In genomic region chr1:35533596-35533995, GRCh38 we compare ENCODE assay signal across 19 cellular contexts. TPM values are rescaled to one million over a fixed set of nuclear protein-coding genes. Genes with fewer than 3 reads are reported as not detected.
DNase-seq lines count a peak whose midpoint lies in the region; ATAC-seq, FAIRE-seq and TF ChIP-seq lines count a peak whose summit lies in the region.
"Had no signal": no experiment of that assay in that cellular context is flagged by ENCODE, and none has a peak within 500 bp of the region (broad histone marks: within the 10 kb centered on the region; RNA-seq: fewer than 3 reads in every experiment).

No MANE protein-coding gene starts in this region.

- peaks cover 61% of the 10 kb centered on the region for H3K36me3 Mint-ChIP-seq in activated CD8-positive, alpha-beta memory T cell treated with anti-CD3 and anti-CD28 coated beads, Interleukin-2, amount 10 ng/mL, durations not matched to agents 7 days and 5 days
- H3K36me3 Mint-ChIP-seq in H9 (ENCODE audit: insufficient read depth in 1 of 3, low read depth in 3 of 3): peaks cover 25 to 32% (median 29%) of the 10 kb centered on the region in 3 experiments
- peaks cover 30% of the 10 kb centered on the region for H3K36me3 Mint-ChIP-seq in astrocyte (ENCODE audit: low read depth, unreplicated experiment)

- H3K23me2 ChIP-seq in H9 (ENCODE audit: insufficient read length, low read depth, low read length, poor library complexity, severe bottlenecking): no peaks in the 10 kb centered on the region

- no peak overlapping the region for H4K8ac ChIP-seq in H9 (replicated peaks; ENCODE audit: insufficient read length, low read depth, low read length)

- DNase-seq in activated CD8-positive, alpha-beta memory T cell treated with anti-CD3 and anti-CD28 coated beads, Interleukin-2, amount 10 ng/mL, durations not matched to agents 7 days and 5 days: no peak
- no peak for DNase-seq in activated CD8-positive, alpha-beta memory T cell treated with anti-CD3 and anti-CD28 coated beads, Interleukin-2, amount 50 U/mL, for 4 hours
- no peak for DNase-seq in H9
- no peak for DNase-seq in astrocyte (ENCODE audit: low read depth)
- DNase-seq in cerebellar cortex (ENCODE audit: low spot score): no peak
- DNase-seq in esophagus squamous epithelium (lab: John Stamatoyannopoulos, UW): no peak
- DNase-seq in inferior parietal cortex (ENCODE audit: extremely low spot score): no peak
- DNase-seq: ACHN; CD4-positive, alpha-beta T cell; KG1; NCI-H1048; NCI-H187; NCI-H345; NCI-H774 had no signal

- H2BK12ac ChIP-seq in H9 (ENCODE audit: insufficient read length, low read depth, low read length): no peak overlapping the region

- no peak overlapping the region for H3K23ac ChIP-seq in H9 (ENCODE audit: insufficient read length, low read depth, low read length)

- no peak overlapping the region for H3K4me3 ChIP-seq in astrocyte (ENCODE audit: insufficient read depth, low read depth, low read length)
- no peak overlapping the region for H3K4me3 ChIP-seq in gastroesophageal sphincter
- H3K4me3 ChIP-seq in esophagus squamous epithelium: no peak overlapping the region
- H3K4me3 ChIP-seq: SK-N-MC had no signal

- H3K79me2 ChIP-seq in H9 (ENCODE audit: insufficient read depth, low read length) (peaks cover 2% of the 10 kb centered on the region; the same call in 1 of the 2 replicates), astrocyte (ENCODE audit: insufficient read depth, low read length) (peaks cover 24% of the 10 kb centered on the region)

- H3K18ac ChIP-seq in H9 (ENCODE audit: insufficient read length, low read depth, low read length): no peak overlapping the region

- no peaks in the 10 kb centered on the region for H3K27me3 ChIP-seq in H9 (ENCODE audit: insufficient read depth, low read length)
- no peaks in the 10 kb centered on the region for H3K27me3 ChIP-seq in astrocyte (ENCODE audit: insufficient read depth, low read length)
- H3K27me3 ChIP-seq in gastroesophageal sphincter: no peaks in the 10 kb centered on the region
- H3K27me3 ChIP-seq in esophagus squamous epithelium: no peaks in the 10 kb centered on the region

- no peak overlapping the region for H3T11ph ChIP-seq in H9 (ENCODE audit: low read length)

- no peak overlapping the region for H4K5ac ChIP-seq in H9 (ENCODE audit: insufficient read length, low read depth, low read length)

- peaks cover 6% of the 10 kb centered on the region for H3K79me1 ChIP-seq in H9 (ENCODE audit: insufficient read depth, low read depth, low read length, poor library complexity, severe bottlenecking)

- H3K27ac ChIP-seq in H9 (ENCODE audit: insufficient read length, low read depth, low read length): no peak overlapping the region
- no peak overlapping the region for H3K27ac ChIP-seq in astrocyte (ENCODE audit: low read depth, low read length)
- H3K27ac ChIP-seq in gastroesophageal sphincter: peak overlapping the region in 3 of 4 donors; percentile 4 to 43 (median 42)
- H3K27ac ChIP-seq in esophagus squamous epithelium: no peak overlapping the region
- H3K27ac ChIP-seq: HL-60, SK-N-MC had no signal

- no peaks in the 10 kb centered on the region for H4K20me1 ChIP-seq in H9 (ENCODE audit: control insufficient read depth, insufficient read depth, insufficient read length)
- H4K20me1 ChIP-seq in astrocyte (ENCODE audit: insufficient read depth, low read length): peaks cover 28% of the 10 kb centered on the region

- FAIRE-seq in astrocyte (lab: Jason Lieb, UNC): peak; percentile 37

- peaks cover 23% of the 10 kb centered on the region for H3K4me1 Mint-ChIP-seq in activated CD8-positive, alpha-beta memory T cell treated with anti-CD3 and anti-CD28 coated beads, Interleukin-2, amount 10 ng/mL, durations not matched to agents 7 days and 5 days
- H3K4me1 Mint-ChIP-seq in H9: peaks cover 32 to 40% of the 10 kb centered on the region in 2 experiments
- H3K4me1 Mint-ChIP-seq in astrocyte (ENCODE audit: low read depth, unreplicated experiment): peaks cover 12% of the 10 kb centered on the region

- H2AK5ac ChIP-seq in H9 (ENCODE audit: insufficient read length, low read length): no peak overlapping the region

- ATAC-seq in activated CD8-positive, alpha-beta memory T cell treated with anti-CD3 and anti-CD28 coated beads, Interleukin-2, amount 10 ng/mL, durations not matched to agents 7 days and 5 days: no peak
- ATAC-seq in gastroesophageal sphincter: no peak

- H3K4me1 ChIP-seq in H9 (ENCODE audit: insufficient read depth, low read length) (peaks cover 9% of the 10 kb centered on the region), astrocyte (ENCODE audit: insufficient read depth, low read length) (peaks cover 6% of the 10 kb centered on the region), gastroesophageal sphincter (peaks cover 16 to 49% (median 19%) of the 10 kb centered on the region in 3 donors), esophagus squamous epithelium (peaks cover 0 to 22% (median 12%) of the 10 kb centered on the region in 3 donors)

- intact Hi-C loops in esophagus squamous epithelium (cut with DNase I): no loop called here

- H3K36me3 ChIP-seq in astrocyte (ENCODE audit: insufficient read depth, low read length) (peaks cover 3% of the 10 kb centered on the region), gastroesophageal sphincter (peaks cover 0 to 12% of the 10 kb centered on the region in 2 donors), esophagus squamous epithelium (peaks cover 0 to 44% (median 8%) of the 10 kb centered on the region in 3 donors)

- no peak overlapping the region for H3K14ac ChIP-seq in H9 (ENCODE audit: insufficient read depth, low read length)

- no peak overlapping the region for H2BK5ac ChIP-seq in H9 (ENCODE audit: insufficient read length, low read length)

- H3K9ac ChIP-seq in H9 (ENCODE audit: extremely low read depth, insufficient read length, low read length) (no peak overlapping the region), astrocyte (ENCODE audit: low read length) (no peak overlapping the region)

- H3K9me3 ChIP-seq in H9 (ENCODE audit: control insufficient read depth, low read depth, low read length) (no peaks in the 10 kb centered on the region), astrocyte (ENCODE audit: insufficient read depth, low read depth, low read length) (no peaks in the 10 kb centered on the region), gastroesophageal sphincter (no peaks in the 10 kb centered on the region), esophagus squamous epithelium (no peaks in the 10 kb centered on the region)

- H2AFZ ChIP-seq in H9 (ENCODE audit: low read length) (no peak overlapping the region), astrocyte (ENCODE audit: low read depth, low read length) (no peak overlapping the region)

- TF ChIP-seq EP300 in gastroesophageal sphincter (IDR thresholded peaks at IDR 0.05): no peak

- H3K4me3 Mint-ChIP-seq in activated CD8-positive, alpha-beta memory T cell treated with anti-CD3 and anti-CD28 coated beads, Interleukin-2, amount 10 ng/mL, durations not matched to agents 7 days and 5 days: no peak overlapping the region
- H3K4me3 Mint-ChIP-seq in H9 (no peak overlapping the region), astrocyte (ENCODE audit: unreplicated experiment) (no peak overlapping the region)
- H3K4me3 Mint-ChIP-seq: CD4-positive, alpha-beta T cell had no signal

- TF ChIP-seq POLR2A in gastroesophageal sphincter (IDR thresholded peaks at IDR 0.05) (no peak), esophagus squamous epithelium (IDR thresholded peaks at IDR 0.05) (no peak)

- no peak overlapping the region for H2BK15ac ChIP-seq in H9 (ENCODE audit: low read depth, low read length)

- no peak overlapping the region for H4K91ac ChIP-seq in H9 (ENCODE audit: insufficient read length, low read depth, low read length)

- TF ChIP-seq CTCF in H9 (conservative IDR thresholded peaks at IDR 0.05): no peak
- TF ChIP-seq CTCF in astrocyte (IDR thresholded peaks at IDR 0.05; ENCODE audit: insufficient read depth, low read depth, low read length): no peak
- no peak for TF ChIP-seq CTCF in gastroesophageal sphincter (IDR thresholded peaks at IDR 0.05)
- TF ChIP-seq CTCF in esophagus squamous epithelium (IDR thresholded peaks at IDR 0.05): no peak

- H3K56ac ChIP-seq in H9 (ENCODE audit: insufficient read length, low read depth, low read length): no peak overlapping the region

- no CpG with 5 or more reads among the region's 1 CpG for WGBS in H9 (ENCODE audit: extremely low coverage, insufficient read length, low lambda C conversion rate)
- 0 to 18% methylated on average over 1 of the region's 1 CpG for WGBS in gastroesophageal sphincter (ENCODE audit: low coverage in 1 of 2), 2 donors
- WGBS in esophagus squamous epithelium, 2 donors: 21 to 43% methylated on average over 1 of the region's 1 CpG

- no peak overlapping the region for H2BK20ac ChIP-seq in H9 (ENCODE audit: low read depth, low read length, poor library complexity, severe bottlenecking)

- H3K4me2 ChIP-seq in H9 (ENCODE audit: insufficient read depth, insufficient read length, low read length) (no peak overlapping the region), astrocyte (ENCODE audit: low read length) (no peak overlapping the region)

- H2BK120ac ChIP-seq in H9 (ENCODE audit: low read depth, low read length, poor library complexity, severe bottlenecking): no peak overlapping the region

- H3K27ac Mint-ChIP-seq in activated CD8-positive, alpha-beta memory T cell treated with anti-CD3 and anti-CD28 coated beads, Interleukin-2, amount 10 ng/mL, durations not matched to agents 7 days and 5 days: peak overlapping the region; percentile 15
- H3K27ac Mint-ChIP-seq in H9: peak overlapping the region; percentile 2 to 71 (median 5); a peak in 4 of 7 replicates
- no peak overlapping the region for H3K27ac Mint-ChIP-seq in astrocyte (ENCODE audit: unreplicated experiment)
- H3K27ac Mint-ChIP-seq: CD4-positive, alpha-beta T cell had no signal

- H3K4ac ChIP-seq in H9 (ENCODE audit: low read depth, low read length): no peak overlapping the region

- H3K9me3 Mint-ChIP-seq in activated CD8-positive, alpha-beta memory T cell treated with anti-CD3 and anti-CD28 coated beads, Interleukin-2, amount 10 ng/mL, durations not matched to agents 7 days and 5 days (ENCODE audit: low read depth): peaks cover 17% of the 10 kb centered on the region
- H3K9me3 Mint-ChIP-seq in H9: peaks cover 12 to 14% of the 10 kb centered on the region in 2 experiments; a peak in 4 of 5 replicates
- peaks cover 18% of the 10 kb centered on the region for H3K9me3 Mint-ChIP-seq in astrocyte (ENCODE audit: unreplicated experiment)

- CTCF ChIA-PET in activated CD8-positive, alpha-beta memory T cell treated with anti-CD3 and anti-CD28 coated beads, Interleukin-2, amount 10 ng/mL, durations not matched to agents 7 days and 5 days (lab: Charles Lee): interaction anchor here (0.7 to 1.3 kb wide), 3 partner anchors 28 to 82 kb away, joined by 4 read pairs; no protein-coding TSS in a partner anchor

- H3K27me3 Mint-ChIP-seq in activated CD8-positive, alpha-beta memory T cell treated with anti-CD3 and anti-CD28 coated beads, Interleukin-2, amount 10 ng/mL, durations not matched to agents 7 days and 5 days: no peaks in the 10 kb centered on the region
- no peaks in the 10 kb centered on the region for H3K27me3 Mint-ChIP-seq in H9 (ENCODE audit: low read depth)
- H3K27me3 Mint-ChIP-seq in astrocyte (ENCODE audit: low read depth, unreplicated experiment): no peaks in the 10 kb centered on the region
- H3K27me3 Mint-ChIP-seq: CD4-positive, alpha-beta T cell had no signal

RNA-seq across cellular contexts. Expression of gene KIAA0319L, which starts 23.6 kb away (rescaled TPM):
- 10 to 100 TPM; 36.0 to 45.7 TPM for total RNA-seq in activated CD8-positive, alpha-beta memory T cell treated with anti-CD3 and anti-CD28 coated beads, Interleukin-2, amount 10 ng/mL, durations not matched to agents 7 days and 5 days
- total RNA-seq in H9 (2021) (44.2 and 46.4 TPM in 2 replicates), astrocyte (42.5 and 43.5 TPM in 2 replicates), gastroesophageal sphincter (10 to 100 TPM; 26.3 to 44.8 (median 38.9) TPM), esophagus squamous epithelium (10 to 100 TPM; 24.8 to 53.4 (median 28.4) TPM)

RNA-seq across cellular contexts. Expression of gene NCDN, which starts 24.0 kb away (rescaled TPM):
- 10 to 100 TPM; 20.1 to 31.7 TPM for total RNA-seq in activated CD8-positive, alpha-beta memory T cell treated with anti-CD3 and anti-CD28 coated beads, Interleukin-2, amount 10 ng/mL, durations not matched to agents 7 days and 5 days
- 44.2 and 48.4 TPM in 2 replicates for total RNA-seq in H9 (2021)
- total RNA-seq in astrocyte: 40.3 and 42.1 TPM in 2 replicates
- 10 to 100 TPM; 16.6 to 41.2 (median 24.3) TPM for total RNA-seq in gastroesophageal sphincter
- 10 to 100 TPM; 10.1 to 13.7 (median 12.1) TPM for total RNA-seq in esophagus squamous epithelium

RNA-seq across cellular contexts. Expression of gene TFAP2E, which starts 39.5 kb away (rescaled TPM):
- 1 to 10 TPM in 1 of 2 experiments, under 1 TPM in 1; 0.68 to 1.0 TPM for total RNA-seq in activated CD8-positive, alpha-beta memory T cell treated with anti-CD3 and anti-CD28 coated beads, Interleukin-2, amount 10 ng/mL, durations not matched to agents 7 days and 5 days
- total RNA-seq in H9 (2021) (0.70 and 0.75 TPM in 2 replicates), astrocyte (0.41 and 0.48 TPM in 2 replicates), gastroesophageal sphincter (under 1 TPM in 1 of 4 donors, not detected in 3; 0.27 TPM), esophagus squamous epithelium (1 to 10 TPM in 1 of 4 donors, under 1 TPM in 2, not detected in 1; 0.26 to 1.1 (median 0.38) TPM)
- total RNA-seq: H4, M059J had no signal

Comparison
In these comparisons a context has a peak if more than half of its experiments do, and no peak if none do; other contexts are left out.
1. H3K27ac ChIP-seq: peak in gastroesophageal sphincter (3 of 4); none in H9 (single experiment), astrocyte (single experiment) and esophagus squamous epithelium (0 of 4).